ENCODE assay signal across 21 cellular contexts in the genomic region with DNA sequence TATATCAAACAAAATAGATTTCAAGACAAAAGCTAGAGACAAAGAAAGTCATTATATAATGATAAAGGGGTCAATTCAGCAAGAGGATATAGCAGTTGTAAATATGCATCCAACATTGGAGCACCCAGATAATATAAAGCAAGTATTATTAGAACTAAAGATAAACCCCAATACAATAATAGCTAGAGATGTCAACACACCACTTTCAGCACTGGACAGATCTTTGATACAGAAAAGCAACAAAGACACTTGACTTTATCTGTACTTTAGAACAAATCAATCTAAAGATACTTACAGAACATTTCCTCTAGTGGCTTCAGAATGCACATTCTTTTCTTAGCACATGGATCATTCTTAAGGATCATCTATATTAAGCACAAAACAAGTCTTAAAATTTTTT. TPM values are rescaled to one million over a fixed set of nuclear protein-coding genes. Genes with fewer than 3 reads are reported as not detected.
DNase-seq lines count a peak whose midpoint lies in the region; ATAC-seq and TF ChIP-seq lines count a peak whose summit lies in the region.
"Had no signal": no experiment of that assay in that cellular context is flagged by ENCODE, and none has a peak within 500 bp of the region (broad histone marks: within the 10 kb centered on the region; RNA-seq: fewer than 3 reads in every experiment).

No MANE protein-coding gene starts in this region.

- no peak overlapping the region for H3K23ac ChIP-seq in trophoblast cell (ENCODE audit: low read length)

- H4K8ac ChIP-seq in trophoblast cell (ENCODE audit: low read depth, low read length): no peak overlapping the region

- H4K91ac ChIP-seq in trophoblast cell (ENCODE audit: low read depth, low read length): no peak overlapping the region

- no peak for TF ChIP-seq POLR2A in HCT116 (IDR thresholded peaks at IDR 0.05; ENCODE audit: borderline replicate concordance, extremely low read depth, insufficient read depth, insufficient read length)

- BruUV-seq in HCT116 (replicated peaks; lab: Mats Ljungman, UMichigan): no TSS peak

- POLR2A ChIA-PET in HCT116 (lab: Charles Lee): no interaction called here

- H3K27ac ChIP-seq in HCT116 (ENCODE audit: low read depth, low read length) (no peak overlapping the region), trophoblast cell (ENCODE audit: low read depth, low read length) (no peak overlapping the region)
- H3K27ac ChIP-seq: 22Rv1, BLaER1 had no signal

- H3K9me3 ChIP-seq in HCT116 (ENCODE audit: control insufficient read depth in 1 of 2, insufficient read depth in 1 of 2, low read depth in 1 of 2, low read length in 2 of 2) (no peaks in the 10 kb centered on the region), T-helper 17 cell (ENCODE audit: control insufficient read depth, low read length, poor library complexity, severe bottlenecking) (no peaks in the 10 kb centered on the region), trophoblast cell (ENCODE audit: insufficient read depth, low read depth, low read length) (peaks cover 5% of the 10 kb centered on the region)
- H3K9me3 ChIP-seq: HAP-1 had no signal

- no peak overlapping the region for H2BK12ac ChIP-seq in trophoblast cell (ENCODE audit: low read length)

- no peak for TF ChIP-seq RAD21 in HCT116 (IDR thresholded peaks at IDR 0.05; ENCODE audit: low read depth)

- no peak overlapping the region for H4K12ac ChIP-seq in trophoblast cell (ENCODE audit: low read depth, low read length)

- H3K4me1 Mint-ChIP-seq in T-helper 17 cell: peaks cover 21% of the 10 kb centered on the region
- H3K4me1 Mint-ChIP-seq: CD14-positive monocyte had no signal

- H3K36me3 ChIP-seq in HCT116 (ENCODE audit: control insufficient read depth in 1 of 2, insufficient read depth in 2 of 2, low read length in 2 of 2) (0 out of 4 replicates have a peak, but pooled peaks cover 0 to 4% of the 10 kb centered on the region in 2 experiments), trophoblast cell (ENCODE audit: control insufficient read depth in 1 of 2, insufficient read depth in 2 of 2, low read length in 2 of 2) (peaks cover 17 to 19% of the 10 kb centered on the region in 2 experiments)

- H2BK120ac ChIP-seq in trophoblast cell (ENCODE audit: insufficient read depth, low read length, poor library complexity): no peak overlapping the region

- H2BK5ac ChIP-seq in trophoblast cell (ENCODE audit: low read depth, low read length, poor library complexity): no peak overlapping the region

- TF ChIP-seq CTCF in HCT116 (IDR thresholded peaks at IDR 0.05 in 2 of 3, conservative IDR thresholded peaks at IDR 0.05 in 1 of 3; ENCODE audit: borderline replicate concordance in 1 of 3, insufficient read depth in 1 of 3, low read depth in 2 of 3, low read length in 2 of 3): no peak

- H3K4me1 ChIP-seq in HCT116 (ENCODE audit: control insufficient read depth in 1 of 2, insufficient read depth in 2 of 2, low read length in 2 of 2) (no peaks in the 10 kb centered on the region), trophoblast cell (ENCODE audit: control insufficient read depth in 1 of 2, insufficient read depth in 2 of 2, low read length in 2 of 2) (no peaks in the 10 kb centered on the region)
- H3K4me1 ChIP-seq: BLaER1, HAP-1 had no signal

- no peak overlapping the region for H3K18ac ChIP-seq in trophoblast cell (ENCODE audit: low read length)

- H3K9me2 ChIP-seq in HCT116 (ENCODE audit: insufficient read depth): no peaks in the 10 kb centered on the region

- no peak for DNase-seq in Right ventricle myocardium superior
- no peak for DNase-seq in left ventricle myocardium superior
- no peak for DNase-seq in HCT116 (ENCODE audit: low read depth, low spot score)
- DNase-seq in T-helper 17 cell: no peak
- no peak for DNase-seq in trophoblast cell
- DNase-seq: CD4-positive, alpha-beta memory T cell; DMS153; DMS79; GDM1; HFFc6; KG1 had no signal

- H3K79me1 ChIP-seq in trophoblast cell (ENCODE audit: low read length): no peaks in the 10 kb centered on the region

- no peaks in the 10 kb centered on the region for H4K20me1 ChIP-seq in HCT116 (ENCODE audit: insufficient read depth)

- no peak overlapping the region for H3K4me3 Mint-ChIP-seq in T-helper 17 cell
- H3K4me3 Mint-ChIP-seq: CD14-positive monocyte; CD4-positive, alpha-beta memory T cell; HFFc6; IgD-negative memory B cell had no signal

- H3K79me2 ChIP-seq in HCT116 (ENCODE audit: insufficient read depth, low read length) (peaks cover 11% of the 10 kb centered on the region; the same call in 1 of the 2 replicates), trophoblast cell (ENCODE audit: control insufficient read depth, insufficient read depth, low read length, poor library complexity) (no peaks in the 10 kb centered on the region)

- H3K9ac ChIP-seq in HCT116 (ENCODE audit: low read length): no peak overlapping the region
- H3K9ac ChIP-seq in trophoblast cell (ENCODE audit: low read length): no peak overlapping the region
- H3K9ac ChIP-seq: BLaER1 had no signal

- RAD21 ChIA-PET in HCT116 (lab: Charles Lee; ENCODE audit: low non-redundant PET in 1 of 2, low total read pairs in 2 of 2, uncharacterized antibody in 2 of 2, unreplicated experiment in 2 of 2): no interaction called here

- H3K36me3 Mint-ChIP-seq in T-helper 17 cell (ENCODE audit: low read depth): peaks cover 5% of the 10 kb centered on the region

- peak; percentile 43 for ATAC-seq in Right ventricle myocardium superior (ENCODE audit: poor library complexity)
- no peak for ATAC-seq in left ventricle myocardium superior
- no peak for ATAC-seq in HCT116
- ATAC-seq in T-helper 17 cell: no peak
- ATAC-seq in GM18502 (IDR thresholded peaks at IDR 0.05; ENCODE audit: poor library complexity, unreplicated experiment): no peak
- no peak for ATAC-seq in GM21526 (IDR thresholded peaks at IDR 0.05; ENCODE audit: low FRiP score, unreplicated experiment)
- ATAC-seq: HepG2 had no signal

- no peak overlapping the region for H3K4ac ChIP-seq in trophoblast cell (ENCODE audit: low read depth, low read length)

- H2AFZ ChIP-seq in HCT116 (ENCODE audit: low read depth, low read length, poor library complexity, severe bottlenecking) (no peak overlapping the region), trophoblast cell (ENCODE audit: insufficient read depth, low read length, poor library complexity) (no peak overlapping the region)

- H3K27me3 ChIP-seq in HCT116 (ENCODE audit: insufficient read depth, low read length) (no peaks in the 10 kb centered on the region), trophoblast cell (ENCODE audit: insufficient read depth, low read length) (no peaks in the 10 kb centered on the region)
- H3K27me3 ChIP-seq: BLaER1 had no signal

- CTCF ChIA-PET in HCT116 (lab: Charles Lee): no interaction called here

- H3K27me3 Mint-ChIP-seq in T-helper 17 cell: no peaks in the 10 kb centered on the region
- H3K27me3 Mint-ChIP-seq: CD4-positive, alpha-beta memory T cell; IgD-negative memory B cell had no signal

- peak overlapping the region; percentile 77 for H3K27ac Mint-ChIP-seq in T-helper 17 cell
- H3K27ac Mint-ChIP-seq: CD14-positive monocyte, HFFc6, IgD-negative memory B cell had no signal

- intact Hi-C loops in Right ventricle myocardium superior (cut with DNase I): no loop called here
- intact Hi-C loops in left ventricle myocardium superior (cut with micrococcal nuclease): no loop called here
- intact Hi-C loops in HCT116 (cut with micrococcal nuclease): no loop called here

- H3K4me3 ChIP-seq in HCT116 (replicated peaks in 1 of 2; ENCODE audit: low read depth in 1 of 2, low read length in 2 of 2) (no peak overlapping the region), trophoblast cell (ENCODE audit: low read depth, low read length) (no peak overlapping the region)
- H3K4me3 ChIP-seq: BLaER1, HAP-1 had no signal

- H2AK5ac ChIP-seq in trophoblast cell (ENCODE audit: low read length): no peak overlapping the region

- H3K4me2 ChIP-seq in HCT116 (ENCODE audit: low read length) (no peak overlapping the region), trophoblast cell (ENCODE audit: low read length) (no peak overlapping the region)
- H3K4me2 ChIP-seq: BLaER1 had no signal

- H3K14ac ChIP-seq in trophoblast cell (ENCODE audit: low read length): no peak overlapping the region

TF ChIP-seq in HCT116, 20 proteins besides CTCF, POLR2A, EP300 and RAD21:
- no peak for TF ChIP-seq EZH2phosphoT487 (IDR thresholded peaks at IDR 0.05; ENCODE audit: borderline replicate concordance)
- TF ChIP-seq, protein P1, sequence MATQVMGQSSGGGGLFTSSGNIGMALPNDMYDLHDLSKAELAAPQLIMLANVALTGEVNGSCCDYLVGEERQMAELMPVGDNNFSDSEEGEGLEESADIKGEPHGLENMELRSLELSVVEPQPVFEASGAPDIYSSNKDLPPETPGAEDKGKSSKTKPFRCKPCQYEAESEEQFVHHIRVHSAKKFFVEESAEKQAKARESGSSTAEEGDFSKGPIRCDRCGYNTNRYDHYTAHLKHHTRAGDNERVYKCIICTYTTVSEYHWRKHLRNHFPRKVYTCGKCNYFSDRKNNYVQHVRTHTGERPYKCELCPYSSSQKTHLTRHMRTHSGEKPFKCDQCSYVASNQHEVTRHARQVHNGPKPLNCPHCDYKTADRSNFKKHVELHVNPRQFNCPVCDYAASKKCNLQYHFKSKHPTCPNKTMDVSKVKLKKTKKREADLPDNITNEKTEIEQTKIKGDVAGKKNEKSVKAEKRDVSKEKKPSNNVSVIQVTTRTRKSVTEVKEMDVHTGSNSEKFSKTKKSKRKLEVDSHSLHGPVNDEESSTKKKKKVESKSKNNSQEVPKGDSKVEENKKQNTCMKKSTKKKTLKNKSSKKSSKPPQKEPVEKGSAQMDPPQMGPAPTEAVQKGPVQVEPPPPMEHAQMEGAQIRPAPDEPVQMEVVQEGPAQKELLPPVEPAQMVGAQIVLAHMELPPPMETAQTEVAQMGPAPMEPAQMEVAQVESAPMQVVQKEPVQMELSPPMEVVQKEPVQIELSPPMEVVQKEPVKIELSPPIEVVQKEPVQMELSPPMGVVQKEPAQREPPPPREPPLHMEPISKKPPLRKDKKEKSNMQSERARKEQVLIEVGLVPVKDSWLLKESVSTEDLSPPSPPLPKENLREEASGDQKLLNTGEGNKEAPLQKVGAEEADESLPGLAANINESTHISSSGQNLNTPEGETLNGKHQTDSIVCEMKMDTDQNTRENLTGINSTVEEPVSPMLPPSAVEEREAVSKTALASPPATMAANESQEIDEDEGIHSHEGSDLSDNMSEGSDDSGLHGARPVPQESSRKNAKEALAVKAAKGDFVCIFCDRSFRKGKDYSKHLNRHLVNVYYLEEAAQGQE (IDR thresholded peaks at IDR 0.05; ENCODE audit: low read depth): peak; percentile 29

RNA-seq across cellular contexts. Expression of a gene that starts 59.1 kb away (rescaled TPM):
- not detected for total RNA-seq in Right ventricle myocardium superior
- total RNA-seq in left ventricle myocardium superior: 0.32 TPM
- total RNA-seq in HCT116 (2021; ENCODE audit: unreplicated experiment): not detected
- 0.36 and 0.70 TPM in 2 replicates for polyA plus RNA-seq in HCT116 (2012)
- not detected for total RNA-seq in T-helper 17 cell
- polyA plus RNA-seq in trophoblast cell (2013): 0.17 and 0.30 TPM in 2 replicates
- total RNA-seq: Daoy, H4 had no signal
- polyA plus RNA-seq: IgD-negative memory B cell had no signal
